Comparison of ENCODE assay signal across 10 cellular contexts in the genomic region with DNA sequence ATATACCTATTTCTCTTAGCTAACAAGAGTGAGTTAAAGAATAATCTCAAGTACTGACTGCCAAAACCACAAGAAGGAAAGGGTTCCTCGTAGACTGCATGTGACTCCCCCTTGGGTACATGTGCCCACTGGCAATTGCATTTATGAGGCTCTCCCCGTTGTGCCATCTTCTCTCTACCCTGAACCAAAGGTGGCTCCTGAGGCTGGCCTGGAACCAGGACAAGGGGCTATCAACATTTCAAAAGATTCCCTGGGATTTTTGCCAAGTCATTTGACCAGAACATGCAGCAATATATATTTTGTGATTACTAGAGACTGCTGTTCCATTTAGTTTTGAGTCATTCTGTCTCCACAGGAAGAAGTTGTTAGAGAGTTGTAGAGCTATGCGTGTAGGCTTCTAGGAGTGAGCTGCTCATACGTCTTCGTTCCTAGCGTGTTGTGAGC.
A peak's percentile ranks its signal among the peaks of the same experiment; 100 is the strongest.
DNase-seq lines count a peak whose midpoint lies in the region; ATAC-seq and TF ChIP-seq lines count a peak whose summit lies in the region.
"Had no signal": no experiment of that assay in that cellular context is flagged by ENCODE, and none has a peak within 500 bp of the region (broad histone marks: within the 10 kb centered on the region; RNA-seq: fewer than 3 reads in every experiment).

No MANE protein-coding gene starts in this region.

- H3K27ac ChIP-seq in BLaER1 treated with 17β-estradiol and CSF1 and Interleukin-3, amounts not matched to agents 10 nM and 100 nM, result peak overlapping the region in 9 of 11 experiments; percentile 1 to 56 (median 39); a peak in 12 of 22 replicates
- H3K27ac ChIP-seq in epithelial cell of prostate, result peak overlapping the region; percentile 7
- H3K27ac ChIP-seq in WERI-Rb-1, result no peak overlapping the region

- no peaks in the 10 kb centered on the region for H3K27me3 ChIP-seq in BLaER1 treated with 17β-estradiol and CSF1 and Interleukin-3, amounts not matched to agents 10 nM and 100 nM
- no peaks in the 10 kb centered on the region for H3K27me3 ChIP-seq in WERI-Rb-1 (ENCODE audit: insufficient read depth, low read depth, severe bottlenecking)

- DNase-seq in epithelial cell of prostate (ENCODE audit: low read depth, low spot score), result no peak
- no peak for DNase-seq in DMS153 treated with DMSO at 0.1 percent for 48 hours (lab: John Stamatoyannopoulos, UW; ENCODE audit: unreplicated experiment)
- DNase-seq in cerebellar nuclear complex (lab: John Stamatoyannopoulos, UW), result no peak
- DNase-seq in WERI-Rb-1, result no peak
- DNase-seq in germinal center (ENCODE audit: low spot score), result no peak
- DNase-seq: activated CD8-positive, alpha-beta memory T cell treated with anti-CD3 and anti-CD28 coated beads, Interleukin-2, amount 10 ng/mL, durations not matched to agents 7 days and 5 days; MM.1S had no signal

- H3K9ac ChIP-seq in BLaER1 treated with 17β-estradiol and CSF1 and Interleukin-3, amounts not matched to agents 10 nM and 100 nM, result 0 out of 22 replicates have a peak overlapping the region, but pooled peaks of 1 of the 11 experiments have one; percentile 24

- TF ChIP-seq CTCF in WERI-Rb-1 (IDR thresholded peaks at IDR 0.05; ENCODE audit: low read depth, low read length), result no peak

- H3K4me3 ChIP-seq in BLaER1 treated with 17β-estradiol and CSF1 and Interleukin-3, amounts not matched to agents 10 nM and 100 nM, result no peak overlapping the region
- no peak overlapping the region for H3K4me3 ChIP-seq in WERI-Rb-1 (ENCODE audit: low read depth, low read length)

- H4K20me1 ChIP-seq in BLaER1 treated with 17β-estradiol and CSF1 and Interleukin-3, amounts not matched to agents 10 nM and 100 nM, result no peaks in the 10 kb centered on the region

- peaks cover 0 to 6% (median 0%) of the 10 kb centered on the region in 11 experiments; a peak in 3 of 22 replicates for H3K9me3 ChIP-seq in BLaER1 treated with 17β-estradiol and CSF1 and Interleukin-3, amounts not matched to agents 10 nM and 100 nM (replicated peaks in 1 of 11)
- no peaks in the 10 kb centered on the region for H3K9me3 ChIP-seq in WERI-Rb-1 (ENCODE audit: severe bottlenecking)

- peaks cover 37 to 72% (median 48%) of the 10 kb centered on the region in 10 experiments for H3K4me1 ChIP-seq in BLaER1 treated with 17β-estradiol and CSF1 and Interleukin-3, amounts not matched to agents 10 nM and 100 nM

- H3K36me3 ChIP-seq in BLaER1 treated with 17β-estradiol and CSF1 and Interleukin-3, amounts not matched to agents 10 nM and 100 nM, result no peaks in the 10 kb centered on the region
- H3K36me3 ChIP-seq in WERI-Rb-1, result no peaks in the 10 kb centered on the region

- peak overlapping the region; percentile 16 to 82 (median 51) for H3K4me2 ChIP-seq in BLaER1 treated with 17β-estradiol and CSF1 and Interleukin-3, amounts not matched to agents 10 nM and 100 nM

- ATAC-seq in GM19467 (IDR thresholded peaks at IDR 0.05; ENCODE audit: unreplicated experiment) (peak; percentile 59), HG03520 (IDR thresholded peaks at IDR 0.05; ENCODE audit: unreplicated experiment) (peak; percentile 44)
- ATAC-seq: activated CD8-positive, alpha-beta memory T cell treated with anti-CD3 and anti-CD28 coated beads, Interleukin-2, amount 10 ng/mL, durations not matched to agents 7 days and 5 days had no signal
